18 cellular contexts compared by ENCODE assay signal in genomic region chr3:53724566-53724965, GRCh38.
"Had no signal": no experiment of that assay in that cellular context is flagged by ENCODE, and none has a peak within 500 bp of the region (broad histone marks: within the 10 kb centered on the region; RNA-seq: fewer than 3 reads in every experiment).

No MANE protein-coding gene starts in this region.

- H3K36me3 Mint-ChIP-seq: natural killer cell; stimulated activated memory B cell treated with anti-CD40 and anti-IgM and Interleukin-4, amounts not matched to agents 10 μg/mL and 1 μg/mL and 100 μg/mL, for 72 hours had no signal

- H3K4me1 Mint-ChIP-seq: natural killer cell, neural crest cell had no signal

- H3K27me3 ChIP-seq: pancreas, tibial nerve had no signal

- H3K4me3 ChIP-seq: esophagus squamous epithelium, heart right ventricle, mucosa of descending colon, pancreas, tibial nerve had no signal

- H3K27me3 Mint-ChIP-seq: progenitor cell of endocrine pancreas had no signal

- H3K36me3 ChIP-seq: esophagus squamous epithelium, heart right ventricle, pancreas had no signal

- ATAC-seq: heart right ventricle; left lobe of liver; pancreas; right cardiac atrium; stimulated activated memory B cell treated with anti-CD40 and anti-IgM and Interleukin-4, amounts not matched to agents 10 μg/mL and 1 μg/mL and 100 μg/mL, for 72 hours had no signal

- DNase-seq: dermis blood vessel endothelial cell; esophagus squamous epithelium; heart right ventricle; hypothalamus; kidney glomerular epithelial cell; mammary epithelial cell; natural killer cell; pancreas; right cardiac atrium; stimulated activated CD4-positive, alpha-beta T cell treated with anti-CD3 and anti-CD28 coated beads, Interleukin-1b, Interleukin-23, amount 100 ng/mL, for 48 hours; stimulated activated CD4-positive, alpha-beta T cell treated with anti-CD3 and anti-CD28 coated beads, Interleukin-4, amount 100 ng/mL, for 24 hours had no signal

- H3K4me1 ChIP-seq: heart right ventricle, pancreas, tibial nerve had no signal

- H3K27ac ChIP-seq: esophagus squamous epithelium, heart right ventricle, pancreas, tibial nerve had no signal

- H3K4me3 Mint-ChIP-seq: natural killer cell; neural crest cell; stimulated activated memory B cell treated with anti-CD40 and anti-IgM and Interleukin-4, amounts not matched to agents 10 μg/mL and 1 μg/mL and 100 μg/mL, for 72 hours; stimulated activated naive CD8-positive, alpha-beta T cell treated with anti-CD3 and anti-CD28 coated beads, Interleukin-15, Interleukin-2, amounts not matched to agents 100 ng/mL and 50 ng/mL, for 24 hours had no signal

- H3K27ac Mint-ChIP-seq: natural killer cell; progenitor cell of endocrine pancreas; stimulated activated memory B cell treated with anti-CD40 and anti-IgM and Interleukin-4, amounts not matched to agents 10 μg/mL and 1 μg/mL and 100 μg/mL, for 72 hours; stimulated activated naive CD8-positive, alpha-beta T cell treated with anti-CD3 and anti-CD28 coated beads, Interleukin-15, Interleukin-2, amounts not matched to agents 100 ng/mL and 50 ng/mL, for 24 hours had no signal

- H3K9me3 Mint-ChIP-seq: natural killer cell; neural crest cell; stimulated activated memory B cell treated with anti-CD40 and anti-IgM and Interleukin-4, amounts not matched to agents 10 μg/mL and 1 μg/mL and 100 μg/mL, for 72 hours; stimulated activated naive CD8-positive, alpha-beta T cell treated with anti-CD3 and anti-CD28 coated beads, Interleukin-15, Interleukin-2, amounts not matched to agents 100 ng/mL and 50 ng/mL, for 24 hours had no signal

- H3K9me3 ChIP-seq: esophagus squamous epithelium, heart right ventricle, mucosa of descending colon, pancreas, tibial nerve had no signal
